ENCODE assay signal across 14 cellular contexts in genomic region chr2:157698430-157698829, GRCh38.
"Had no signal": no experiment of that assay in that cellular context is flagged by ENCODE, and none has a peak within 500 bp of the region (broad histone marks: within the 10 kb centered on the region; RNA-seq: fewer than 3 reads in every experiment).

No MANE protein-coding gene starts in this region.

- H3K27ac ChIP-seq: colonic mucosa, hepatocyte, neural progenitor cell, ovary, sigmoid colon, thyroid gland had no signal

- H2AFZ ChIP-seq: hepatocyte, neural progenitor cell had no signal

- H3K4me2 ChIP-seq: hepatocyte, neural progenitor cell had no signal

- H3K4me1 ChIP-seq: colonic mucosa, neural progenitor cell, sigmoid colon, thyroid gland had no signal

- H3K4me3 ChIP-seq: colonic mucosa, hepatocyte, lung, neural progenitor cell, ovary, sigmoid colon, thyroid gland had no signal

- H3K36me3 ChIP-seq: colonic mucosa, neural progenitor cell, ovary, sigmoid colon, thyroid gland had no signal

- DNase-seq: activated CD4-positive, alpha-beta T cell treated with anti-CD3 and anti-CD28 coated beads, Interleukin-2, amount 10 ng/mL, durations not matched to agents 7 days and 5 days; activated CD8-positive, alpha-beta memory T cell treated with anti-CD3 and anti-CD28 coated beads, Interleukin-2, amount 50 U/mL, for 48 hours; activated naive CD4-positive, alpha-beta T cell treated with Interleukin-2 at 50 U/mL for 16 hours; anterior cingulate cortex; colonic mucosa; islet precursor cell; midbrain; ovary; sigmoid colon; stimulated activated naive B cell treated with anti-CD40 and anti-IgM and Interleukin-4, amounts not matched to agents 10 μg/mL and 1 μg/mL and 100 μg/mL, for 72 hours; thyroid gland had no signal

- H3K9ac ChIP-seq: neural progenitor cell had no signal

- H3K27me3 ChIP-seq: colonic mucosa, hepatocyte, neural progenitor cell, ovary, sigmoid colon, thyroid gland had no signal

- ATAC-seq: stimulated activated naive B cell treated with anti-CD40 and anti-IgM and Interleukin-4, amounts not matched to agents 10 μg/mL and 1 μg/mL and 100 μg/mL, for 72 hours had no signal

- H3K9me3 ChIP-seq: colonic mucosa, ovary, thyroid gland had no signal
